In the genomic region with DNA sequence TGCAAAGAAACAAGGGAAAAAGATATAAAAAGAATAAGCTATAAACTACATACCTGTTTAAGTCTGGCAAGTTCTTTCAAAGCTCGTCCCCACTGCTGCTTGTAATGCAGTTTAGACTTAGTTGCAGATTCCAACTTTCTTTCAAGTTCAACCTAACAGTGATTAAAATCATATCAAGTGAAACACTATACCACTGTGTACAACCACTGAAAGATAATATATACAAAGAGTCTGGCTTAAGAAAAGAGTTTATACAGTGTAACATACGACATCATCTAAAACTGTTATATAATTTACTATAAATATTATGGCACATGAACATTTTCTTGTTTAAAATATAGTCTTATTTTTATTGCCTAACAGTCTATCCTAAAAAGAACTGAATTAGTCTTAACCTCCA, we compare ENCODE assay signal across 23 cellular contexts. TPM values are rescaled to one million over a fixed set of nuclear protein-coding genes. Genes with fewer than 3 reads are reported as not detected.
DNase-seq lines count a peak whose midpoint lies in the region; ATAC-seq and TF ChIP-seq lines count a peak whose summit lies in the region.
"Had no signal": no experiment of that assay in that cellular context is flagged by ENCODE, and none has a peak within 500 bp of the region (broad histone marks: within the 10 kb centered on the region; RNA-seq: fewer than 3 reads in every experiment).

No MANE protein-coding gene starts in this region.

- peaks cover 7% of the 10 kb centered on the region for H3K79me2 ChIP-seq in smooth muscle cell (ENCODE audit: low read depth)

- H3K4me1 ChIP-seq in ascending aorta (peaks cover 0 to 27% of the 10 kb centered on the region in 2 donors), smooth muscle cell (ENCODE audit: low read depth) (peaks cover 7% of the 10 kb centered on the region), upper lobe of right lung (no peaks in the 10 kb centered on the region)

- H3K4me3 ChIP-seq in AG04450 (ENCODE audit: low read depth, low read length) (no peak overlapping the region), ascending aorta (peak overlapping the region in 1 of 2 donors; percentile 20), smooth muscle cell (peak overlapping the region; percentile 26), upper lobe of right lung (no peak overlapping the region)
- H3K4me3 ChIP-seq: BLaER1, GM12878, K562 had no signal

- 50% methylated on average over 2 of the region's 2 CpGs for WGBS in smooth muscle cell (ENCODE audit: low lambda C conversion rate)

- H3K9me3 ChIP-seq in AG04450 (ENCODE audit: control insufficient read depth, insufficient read depth, low read length): no peaks in the 10 kb centered on the region
- H3K9me3 ChIP-seq in ascending aorta: no peaks in the 10 kb centered on the region
- no peaks in the 10 kb centered on the region for H3K9me3 ChIP-seq in smooth muscle cell (replicated peaks; ENCODE audit: low read depth)
- H3K9me3 ChIP-seq in upper lobe of right lung: no peaks in the 10 kb centered on the region
- H3K9me3 ChIP-seq: BLaER1, SK-N-SH had no signal

- H3K36me3 ChIP-seq in ascending aorta (no peaks in the 10 kb centered on the region), smooth muscle cell (ENCODE audit: low read depth) (no peaks in the 10 kb centered on the region), upper lobe of right lung (peaks cover 6% of the 10 kb centered on the region)

- no peak overlapping the region for H3K9ac ChIP-seq in smooth muscle cell (ENCODE audit: low read depth)
- H3K9ac ChIP-seq: BLaER1, SK-N-SH had no signal

- DNase-seq in AG04450 (ENCODE audit: low read depth, low spot score) (peak; percentile 23), ascending aorta (ENCODE audit: low spot score in 2 of 2) (no peak), iris pigment epithelial cell (ENCODE audit: low read depth) (peak; percentile 32), smooth muscle cell (lab: John Stamatoyannopoulos, UW; ENCODE audit: unreplicated experiment) (no peak), NCI-H510A (lab: John Stamatoyannopoulos, UW) (no peak), upper lobe of right lung (no peak), GM03348 (ENCODE audit: low spot score) (no peak)
- DNase-seq in stimulated activated naive CD8-positive, alpha-beta T cell treated with anti-CD3 and anti-CD28 coated beads, Interleukin-15, Interleukin-2, amounts not matched to agents 100 U/mL and 50 U/mL, for 24 hours: no peak
- DNase-seq: 8988T; CD4-positive, CD25-positive, alpha-beta regulatory T cell; NCI-H1105 treated with DMSO at 0.1 percent for 48 hours; NCI-H146; NCI-H2029; NCI-H446; NCI-H526; NCI-H82; NK-92 treated with Interleukin-12 subunit alpha and Interleukin-12 subunit beta, amount 100 ng/mL, for 24 hours; PC-3; SK-N-SH had no signal

- POLR2A ChIA-PET in AG04450 (lab: Yijun Ruan, JAX): interaction anchor here (0.6 to 1.0 kb wide), 2 partner anchors 207 to 976 kb away, joined by 3 read pairs; no protein-coding TSS in a partner anchor

- peak overlapping the region; percentile 66 for H3K4me2 ChIP-seq in smooth muscle cell
- H3K4me2 ChIP-seq: BLaER1, SK-N-SH had no signal

- intact Hi-C loops in ascending aorta (cut with DNase I): no loop called here
- intact Hi-C loops in upper lobe of right lung (cut with DNase I): no loop called here

- TF ChIP-seq CTCF in AG04450 (IDR thresholded peaks at IDR 0.05; ENCODE audit: low read depth, low read length) (no peak), ascending aorta (IDR thresholded peaks at IDR 0.05) (no peak), smooth muscle cell (IDR thresholded peaks at IDR 0.05; ENCODE audit: borderline replicate concordance, insufficient read depth, poor library complexity, severe bottlenecking) (no peak), upper lobe of right lung (IDR thresholded peaks at IDR 0.05) (no peak)

- H4K20me1 ChIP-seq in smooth muscle cell (ENCODE audit: low read depth): no peaks in the 10 kb centered on the region
- H4K20me1 ChIP-seq: BLaER1 had no signal

- no peak overlapping the region for H2AFZ ChIP-seq in smooth muscle cell (ENCODE audit: low read depth)

- ATAC-seq in stimulated activated naive CD8-positive, alpha-beta T cell treated with anti-CD3 and anti-CD28 coated beads, Interleukin-15, Interleukin-2, amounts not matched to agents 100 U/mL and 50 U/mL, for 24 hours: no peak
- ATAC-seq in upper lobe of right lung: no peak
- ATAC-seq: GM12878, HepG2, K562, PC-3 had no signal

- CTCF ChIA-PET in AG04450 (lab: Charles Lee): interaction anchor here (0.8 to 1.1 kb wide), 5 partner anchors 20 to 865 kb away, joined by 3 to 4 read pairs (median 4); no protein-coding TSS in a partner anchor

- no peaks in the 10 kb centered on the region for H3F3A ChIP-seq in smooth muscle cell (ENCODE audit: low read depth)

- H3K27ac ChIP-seq in AG04450 (ENCODE audit: low read depth, low read length) (no peak overlapping the region), ascending aorta (peak overlapping the region; percentile 32 to 33), smooth muscle cell (ENCODE audit: low read depth) (no peak overlapping the region), upper lobe of right lung (no peak overlapping the region)
- H3K27ac ChIP-seq: BLaER1 had no signal

- no peaks in the 10 kb centered on the region for H3K27me3 ChIP-seq in AG04450 (ENCODE audit: control insufficient read depth, insufficient read depth, low read length)
- no peaks in the 10 kb centered on the region for H3K27me3 ChIP-seq in ascending aorta
- no peaks in the 10 kb centered on the region for H3K27me3 ChIP-seq in smooth muscle cell (ENCODE audit: low read depth)
- no peaks in the 10 kb centered on the region for H3K27me3 ChIP-seq in upper lobe of right lung
- H3K27me3 ChIP-seq: BLaER1 had no signal

RNA-seq across cellular contexts. Expression of a gene that starts 58.8 kb away (rescaled TPM):
- polyA plus RNA-seq in AG04450 (2011; rRNA removed) (20.0 and 27.2 TPM in 2 replicates), smooth muscle cell (6.5 and 10.5 TPM in 2 replicates)
- polyA minus RNA-seq in AG04450 (2011; rRNA and poly(A)+ RNA removed): 37.3 and 39.5 TPM in 2 replicates
- total RNA-seq in ascending aorta (11.6 TPM), smooth muscle cell (26.1 and 30.2 TPM in 2 replicates), upper lobe of right lung (19.5 TPM)

Comparison
In these comparisons a context has a peak if more than half of its experiments do, and no peak if none do; other contexts are left out.
1. DNase-seq: peak in AG04450 (single experiment) and iris pigment epithelial cell (single experiment); none in ascending aorta (0 of 2), smooth muscle cell (single experiment), NCI-H510A (single experiment), stimulated activated naive CD8-positive, alpha-beta T cell treated with anti-CD3 and anti-CD28 coated beads, Interleukin-15, Interleukin-2, amounts not matched to agents 100 U/mL and 50 U/mL, for 24 hours (single experiment), upper lobe of right lung (single experiment) and GM03348 (single experiment).
2. H3K27ac ChIP-seq: peak in ascending aorta (2 of 2); none in AG04450 (single experiment), smooth muscle cell (single experiment) and upper lobe of right lung (single experiment).